ENCODE assay signal across 1 cellular context in genomic region chrX:118345401-118346257, GRCh38.
A peak's percentile ranks its signal among the peaks of the same experiment; 100 is the strongest.
TF ChIP-seq lines count a peak whose summit lies in the region.

Gene WDR44 (plus strand): TSS chrX:118346106. CDS start chrX:118346504, 398 bp downstream.

TF ChIP-seq in SK-N-SH, 30 proteins besides CTCF, POLR2A, EP300 and RAD21 (continued from another document):
- no peak for TF ChIP-seq USF1 (IDR thresholded peaks at IDR 0.05; ENCODE audit: borderline replicate concordance, low read depth)
- TF ChIP-seq MAX (IDR thresholded peaks at IDR 0.05; ENCODE audit: low read depth), result no peak
- TF ChIP-seq TAF1 (IDR thresholded peaks at IDR 0.05; ENCODE audit: borderline replicate concordance, low read depth, low read length), result no peak
- TF ChIP-seq GATA2 (CRISPR knock-in tag; IDR thresholded peaks at IDR 0.05), result no peak
- TF ChIP-seq RXRA (IDR thresholded peaks at IDR 0.05; ENCODE audit: borderline replicate concordance, low read depth), result no peak
- TF ChIP-seq PBX3 (IDR thresholded peaks at IDR 0.05), result peak; percentile 55
- TF ChIP-seq POLR2AphosphoS5 (IDR thresholded peaks at IDR 0.05; ENCODE audit: low read depth, low read length), result peak; percentile 69
- peak; percentile 35; the same call in 1 of the 2 replicates for TF ChIP-seq MXI1 (IDR thresholded peaks at IDR 0.05; ENCODE audit: low read depth, low read length)
